ENCODE assay signal across 7 cellular contexts in genomic region chr19:55117063-55117635, GRCh38. TPM values are rescaled to one million over a fixed set of nuclear protein-coding genes. Genes with fewer than 3 reads are reported as not detected.
A peak's percentile ranks its signal among the peaks of the same experiment; 100 is the strongest.
DNase-seq lines count a peak whose midpoint lies in the region; ATAC-seq and TF ChIP-seq lines count a peak whose summit lies in the region.
"Had no signal": no experiment of that assay in that cellular context is flagged by ENCODE, and none has a peak within 500 bp of the region (broad histone marks: within the 10 kb centered on the region; RNA-seq: fewer than 3 reads in every experiment).

No MANE protein-coding gene starts in this region.

- CTCF ChIA-PET in CD8-positive, alpha-beta memory T cell (lab: Charles Lee), result interaction anchor here (1.1 to 1.9 kb wide), 3 partner anchors 24 to 387 kb away, joined by 7 to 8 read pairs (median 8); no protein-coding TSS in a partner anchor

- POLR2A ChIA-PET in CD8-positive, alpha-beta memory T cell (lab: Charles Lee), result interaction anchor here (0.6 to 2.3 kb wide), 8 partner anchors 35 to 507 kb away, joined by 3 to 8 read pairs (median 4); partner anchors contain the start of genes FIZ1, HSPBP1, RDH13 and ZNF628

- no peaks in the 10 kb centered on the region for H3K9me3 ChIP-seq in CD8-positive, alpha-beta memory T cell (ENCODE audit: low read length)

- no peaks in the 10 kb centered on the region for H3K9me3 Mint-ChIP-seq in CD8-positive, alpha-beta memory T cell
- H3K9me3 Mint-ChIP-seq in brain (peaks cover 0 to 4% (median 0%) of the 10 kb centered on the region in 5 experiments), nephron progenitor cell (no peaks in the 10 kb centered on the region)

- H3K4me1 ChIP-seq in CD8-positive, alpha-beta memory T cell (ENCODE audit: insufficient read depth, low read length), result peaks cover 25% of the 10 kb centered on the region

- DNase-seq in CD8-positive, alpha-beta memory T cell, result peak in 3 of 5 donors; percentile 10 to 16 (median 16)
- DNase-seq in nephron progenitor cell (peak; percentile 52), GM19240 (ENCODE audit: insufficient read length, low spot score) (no peak), NCI-H1436 treated with DMSO at 0.1 percent for 48 hours (lab: John Stamatoyannopoulos, UW) (no peak)

- H3K4me3 ChIP-seq in CD8-positive, alpha-beta memory T cell (ENCODE audit: low read length), result peak overlapping the region; percentile 87

- peaks cover 30 to 54% (median 31%) of the 10 kb centered on the region in 3 donors for H3K4me1 Mint-ChIP-seq in CD8-positive, alpha-beta memory T cell
- H3K4me1 Mint-ChIP-seq in brain (peaks cover 48% of the 10 kb centered on the region), nephron progenitor cell (peaks cover 58% of the 10 kb centered on the region)

- H3K27ac ChIP-seq in CD8-positive, alpha-beta memory T cell (ENCODE audit: low read depth, low read length), result peak overlapping the region; percentile 74

- H3K4me3 Mint-ChIP-seq in CD8-positive, alpha-beta memory T cell, result peak overlapping the region; percentile 93 to 100 (median 98)
- H3K4me3 Mint-ChIP-seq in brain, result peak overlapping the region; percentile 95 to 99 (median 97)
- H3K4me3 Mint-ChIP-seq in nephron progenitor cell, result peak overlapping the region; percentile 93

- peak overlapping the region; percentile 91 to 100 (median 96) for H3K27ac Mint-ChIP-seq in CD8-positive, alpha-beta memory T cell
- H3K27ac Mint-ChIP-seq in brain (peak overlapping the region; percentile 94 to 99 (median 97)), nephron progenitor cell (peak overlapping the region; percentile 78)

- TF ChIP-seq CTCF in brain (conservative IDR thresholded peaks at IDR 0.05) (no peak), nephron progenitor cell (IDR thresholded peaks at IDR 0.05) (no peak)

- peaks cover 0 to 23% (median 0%) of the 10 kb centered on the region in 3 donors for H3K36me3 Mint-ChIP-seq in CD8-positive, alpha-beta memory T cell
- H3K36me3 Mint-ChIP-seq in brain (no peaks in the 10 kb centered on the region), nephron progenitor cell (ENCODE audit: low read depth) (no peaks in the 10 kb centered on the region)

- H3K27me3 Mint-ChIP-seq in CD8-positive, alpha-beta memory T cell, result peaks cover 0 to 7% of the 10 kb centered on the region in 2 donors
- H3K27me3 Mint-ChIP-seq in brain, result peaks cover 27% of the 10 kb centered on the region
- H3K27me3 Mint-ChIP-seq in nephron progenitor cell (ENCODE audit: low read depth, poor library complexity), result peaks cover 22% of the 10 kb centered on the region

- peak; percentile 2 for ATAC-seq in HG02840 (IDR thresholded peaks at IDR 0.05; ENCODE audit: low FRiP score, unreplicated experiment)

- H3K36me3 ChIP-seq in CD8-positive, alpha-beta memory T cell (ENCODE audit: insufficient read depth, low read length), result no peaks in the 10 kb centered on the region

- H3K27me3 ChIP-seq in CD8-positive, alpha-beta memory T cell (ENCODE audit: insufficient read depth, low read length, poor library complexity, severe bottlenecking), result no peaks in the 10 kb centered on the region

RNA-seq across cellular contexts. Expression of gene PPP1R12C, which starts 0.3 kb away (rescaled TPM):
- 10 to 100 TPM; 95.4 to 98.3 TPM for total RNA-seq in CD8-positive, alpha-beta memory T cell
- polyA plus RNA-seq in CD8-positive, alpha-beta memory T cell, result 7.7 TPM
- 56.9 TPM for polyA plus RNA-seq in brain (ENCODE audit: insufficient read depth, low read depth, low replicate concordance)

RNA-seq across cellular contexts. Expression of gene TNNT1, which starts 31.9 kb away (rescaled TPM):
- not detected for total RNA-seq in CD8-positive, alpha-beta memory T cell
- polyA plus RNA-seq in CD8-positive, alpha-beta memory T cell, result not detected
- polyA plus RNA-seq in brain (ENCODE audit: insufficient read depth, low read depth, low replicate concordance), result 5.7 TPM
- total RNA-seq: T-helper 1 cell treated with Interleukin-12 subunit alpha and Interleukin-12 subunit beta and Interleukin-4 antibody, amounts not matched to agents 30 ng/mL and 1 ng/mL, for 36 hours had no signal

RNA-seq across cellular contexts. Expression of gene TNNI3, which starts 40.4 kb away (rescaled TPM):
- not detected for total RNA-seq in CD8-positive, alpha-beta memory T cell
- polyA plus RNA-seq in CD8-positive, alpha-beta memory T cell, result not detected
- not detected for polyA plus RNA-seq in brain (ENCODE audit: insufficient read depth, low read depth, low replicate concordance)
- total RNA-seq: T-helper 1 cell treated with Interleukin-12 subunit alpha and Interleukin-12 subunit beta and Interleukin-4 antibody, amounts not matched to agents 30 ng/mL and 1 ng/mL, for 36 hours had no signal

RNA-seq across cellular contexts. Expression of gene EPS8L1, which starts 41.5 kb away (rescaled TPM):
- under 1 TPM; 0.27 to 0.74 TPM for total RNA-seq in CD8-positive, alpha-beta memory T cell
- 0.28 TPM for polyA plus RNA-seq in CD8-positive, alpha-beta memory T cell
- 5.5 TPM for polyA plus RNA-seq in brain (ENCODE audit: insufficient read depth, low read depth, low replicate concordance)

RNA-seq across cellular contexts. Expression of gene DNAAF3, which starts 49.3 kb away (rescaled TPM):
- total RNA-seq in CD8-positive, alpha-beta memory T cell, result under 1 TPM in 1 of 2 experiments, not detected in 1; 0.27 TPM
- polyA plus RNA-seq in CD8-positive, alpha-beta memory T cell, result not detected
- polyA plus RNA-seq in brain (ENCODE audit: insufficient read depth, low read depth, low replicate concordance), result 0.64 TPM
- total RNA-seq: T-helper 1 cell treated with Interleukin-12 subunit alpha and Interleukin-12 subunit beta and Interleukin-4 antibody, amounts not matched to agents 30 ng/mL and 1 ng/mL, for 36 hours had no signal

Comparison
In these comparisons a context has a peak if more than half of its experiments do, and no peak if none do; other contexts are left out.
1. DNase-seq: peak in CD8-positive, alpha-beta memory T cell (3 of 5) and nephron progenitor cell (single experiment); none in GM19240 (single experiment) and NCI-H1436 treated with DMSO at 0.1 percent for 48 hours (single experiment).
2. Peak in every context shown above with its lines, with median percentiles within 50 percentile points of each other: H3K27ac Mint-ChIP-seq and H3K4me3 Mint-ChIP-seq.